2 cellular contexts compared by ENCODE assay signal in the genomic region with DNA sequence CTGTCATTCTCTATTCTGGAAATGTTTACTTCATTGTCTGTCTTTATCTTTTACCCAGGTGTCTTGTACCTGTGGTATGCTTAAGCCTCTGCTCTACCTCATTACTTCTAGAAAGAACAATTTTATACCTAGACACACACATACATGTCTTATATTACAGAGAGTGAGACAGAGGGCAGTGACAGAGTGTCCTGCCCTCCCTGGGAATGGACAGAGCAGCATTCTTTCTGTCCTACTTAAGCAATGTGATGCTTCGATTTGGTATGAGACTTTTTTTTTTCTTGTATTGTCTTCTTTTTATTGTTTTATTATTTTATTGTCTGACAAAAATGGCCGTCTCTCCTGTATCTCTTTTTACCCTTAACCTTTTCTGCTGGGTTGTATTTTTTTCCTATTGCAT.
TF ChIP-seq lines count a peak whose summit lies in the region.

No MANE protein-coding gene starts in this region.

TF ChIP-seq in SK-N-SH treated with all-trans-retinoic acid at 6 μM for 48 hours, 23 proteins besides CTCF, POLR2A, EP300 and RAD21 (continues in another document):
- TF ChIP-seq PATZ1 (CRISPR knock-in tag; IDR thresholded peaks at IDR 0.05; ENCODE audit: borderline replicate concordance) (no peak), RARB (CRISPR knock-in tag; IDR thresholded peaks at IDR 0.05) (no peak), GLIS3 (CRISPR knock-in tag; IDR thresholded peaks at IDR 0.05) (no peak), SNAI2 (CRISPR knock-in tag; IDR thresholded peaks at IDR 0.05) (no peak), ESRRG (CRISPR knock-in tag; IDR thresholded peaks at IDR 0.05) (no peak), ZC3H10 (CRISPR knock-in tag; IDR thresholded peaks at IDR 0.05) (no peak), ZNF70 (CRISPR knock-in tag; IDR thresholded peaks at IDR 0.05) (no peak), CREB5 (CRISPR knock-in tag; IDR thresholded peaks at IDR 0.05; ENCODE audit: low read depth) (no peak), ZFP3 (CRISPR knock-in tag; IDR thresholded peaks at IDR 0.05) (no peak), BACH2 (CRISPR knock-in tag; IDR thresholded peaks at IDR 0.05; ENCODE audit: borderline replicate concordance) (no peak), PPARA (CRISPR knock-in tag; IDR thresholded peaks at IDR 0.05; ENCODE audit: borderline replicate concordance) (no peak), ARNTL (CRISPR knock-in tag; IDR thresholded peaks at IDR 0.05; ENCODE audit: borderline replicate concordance, low read depth) (no peak), ISL1 (CRISPR knock-in tag; IDR thresholded peaks at IDR 0.05) (no peak), ZNF565 (CRISPR knock-in tag; conservative IDR thresholded peaks at IDR 0.05; ENCODE audit: low read depth) (no peak), CSRNP3 (CRISPR knock-in tag; IDR thresholded peaks at IDR 0.05) (no peak), OSR1 (CRISPR knock-in tag; IDR thresholded peaks at IDR 0.05) (no peak), ZNF8 (CRISPR knock-in tag; IDR thresholded peaks at IDR 0.05) (no peak), TSHZ2 (CRISPR knock-in tag; IDR thresholded peaks at IDR 0.05) (no peak), TOX (CRISPR knock-in tag; IDR thresholded peaks at IDR 0.05; ENCODE audit: borderline replicate concordance) (no peak)

TF ChIP-seq in SK-N-SH, 30 proteins besides CTCF, POLR2A, EP300 and RAD21:
- TF ChIP-seq RXRA (IDR thresholded peaks at IDR 0.05; ENCODE audit: borderline replicate concordance, low read depth) (no peak), MEF2A (IDR thresholded peaks at IDR 0.05; ENCODE audit: borderline replicate concordance, low read depth) (no peak), YY1 (IDR thresholded peaks at IDR 0.05; ENCODE audit: low read depth) (no peak), JUND (IDR thresholded peaks at IDR 0.05) (no peak), SMC3 (IDR thresholded peaks at IDR 0.05; ENCODE audit: low read depth, low read length) (no peak), RCOR1 (IDR thresholded peaks at IDR 0.05; ENCODE audit: low read length) (no peak), SIN3A (IDR thresholded peaks at IDR 0.05; ENCODE audit: borderline replicate concordance, low read depth, low read length) (no peak), USF2 (IDR thresholded peaks at IDR 0.05; ENCODE audit: borderline replicate concordance, low read depth, low read length) (no peak)
- TF ChIP-seq, protein P1, sequence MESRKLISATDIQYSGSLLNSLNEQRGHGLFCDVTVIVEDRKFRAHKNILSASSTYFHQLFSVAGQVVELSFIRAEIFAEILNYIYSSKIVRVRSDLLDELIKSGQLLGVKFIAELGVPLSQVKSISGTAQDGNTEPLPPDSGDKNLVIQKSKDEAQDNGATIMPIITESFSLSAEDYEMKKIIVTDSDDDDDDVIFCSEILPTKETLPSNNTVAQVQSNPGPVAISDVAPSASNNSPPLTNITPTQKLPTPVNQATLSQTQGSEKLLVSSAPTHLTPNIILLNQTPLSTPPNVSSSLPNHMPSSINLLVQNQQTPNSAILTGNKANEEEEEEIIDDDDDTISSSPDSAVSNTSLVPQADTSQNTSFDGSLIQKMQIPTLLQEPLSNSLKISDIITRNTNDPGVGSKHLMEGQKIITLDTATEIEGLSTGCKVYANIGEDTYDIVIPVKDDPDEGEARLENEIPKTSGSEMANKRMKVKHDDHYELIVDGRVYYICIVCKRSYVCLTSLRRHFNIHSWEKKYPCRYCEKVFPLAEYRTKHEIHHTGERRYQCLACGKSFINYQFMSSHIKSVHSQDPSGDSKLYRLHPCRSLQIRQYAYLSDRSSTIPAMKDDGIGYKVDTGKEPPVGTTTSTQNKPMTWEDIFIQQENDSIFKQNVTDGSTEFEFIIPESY (IDR thresholded peaks at IDR 0.05; ENCODE audit: borderline replicate concordance, low read depth), result no peak
- TF ChIP-seq, protein P2, sequence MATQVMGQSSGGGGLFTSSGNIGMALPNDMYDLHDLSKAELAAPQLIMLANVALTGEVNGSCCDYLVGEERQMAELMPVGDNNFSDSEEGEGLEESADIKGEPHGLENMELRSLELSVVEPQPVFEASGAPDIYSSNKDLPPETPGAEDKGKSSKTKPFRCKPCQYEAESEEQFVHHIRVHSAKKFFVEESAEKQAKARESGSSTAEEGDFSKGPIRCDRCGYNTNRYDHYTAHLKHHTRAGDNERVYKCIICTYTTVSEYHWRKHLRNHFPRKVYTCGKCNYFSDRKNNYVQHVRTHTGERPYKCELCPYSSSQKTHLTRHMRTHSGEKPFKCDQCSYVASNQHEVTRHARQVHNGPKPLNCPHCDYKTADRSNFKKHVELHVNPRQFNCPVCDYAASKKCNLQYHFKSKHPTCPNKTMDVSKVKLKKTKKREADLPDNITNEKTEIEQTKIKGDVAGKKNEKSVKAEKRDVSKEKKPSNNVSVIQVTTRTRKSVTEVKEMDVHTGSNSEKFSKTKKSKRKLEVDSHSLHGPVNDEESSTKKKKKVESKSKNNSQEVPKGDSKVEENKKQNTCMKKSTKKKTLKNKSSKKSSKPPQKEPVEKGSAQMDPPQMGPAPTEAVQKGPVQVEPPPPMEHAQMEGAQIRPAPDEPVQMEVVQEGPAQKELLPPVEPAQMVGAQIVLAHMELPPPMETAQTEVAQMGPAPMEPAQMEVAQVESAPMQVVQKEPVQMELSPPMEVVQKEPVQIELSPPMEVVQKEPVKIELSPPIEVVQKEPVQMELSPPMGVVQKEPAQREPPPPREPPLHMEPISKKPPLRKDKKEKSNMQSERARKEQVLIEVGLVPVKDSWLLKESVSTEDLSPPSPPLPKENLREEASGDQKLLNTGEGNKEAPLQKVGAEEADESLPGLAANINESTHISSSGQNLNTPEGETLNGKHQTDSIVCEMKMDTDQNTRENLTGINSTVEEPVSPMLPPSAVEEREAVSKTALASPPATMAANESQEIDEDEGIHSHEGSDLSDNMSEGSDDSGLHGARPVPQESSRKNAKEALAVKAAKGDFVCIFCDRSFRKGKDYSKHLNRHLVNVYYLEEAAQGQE (IDR thresholded peaks at IDR 0.05; ENCODE audit: low read depth, low read length), result no peak
- TF ChIP-seq, protein P3, sequence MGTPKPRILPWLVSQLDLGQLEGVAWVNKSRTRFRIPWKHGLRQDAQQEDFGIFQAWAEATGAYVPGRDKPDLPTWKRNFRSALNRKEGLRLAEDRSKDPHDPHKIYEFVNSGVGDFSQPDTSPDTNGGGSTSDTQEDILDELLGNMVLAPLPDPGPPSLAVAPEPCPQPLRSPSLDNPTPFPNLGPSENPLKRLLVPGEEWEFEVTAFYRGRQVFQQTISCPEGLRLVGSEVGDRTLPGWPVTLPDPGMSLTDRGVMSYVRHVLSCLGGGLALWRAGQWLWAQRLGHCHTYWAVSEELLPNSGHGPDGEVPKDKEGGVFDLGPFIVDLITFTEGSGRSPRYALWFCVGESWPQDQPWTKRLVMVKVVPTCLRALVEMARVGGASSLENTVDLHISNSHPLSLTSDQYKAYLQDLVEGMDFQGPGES (IDR thresholded peaks at IDR 0.05; ENCODE audit: low read depth, low read length), result no peak
- TF ChIP-seq, protein P4, sequence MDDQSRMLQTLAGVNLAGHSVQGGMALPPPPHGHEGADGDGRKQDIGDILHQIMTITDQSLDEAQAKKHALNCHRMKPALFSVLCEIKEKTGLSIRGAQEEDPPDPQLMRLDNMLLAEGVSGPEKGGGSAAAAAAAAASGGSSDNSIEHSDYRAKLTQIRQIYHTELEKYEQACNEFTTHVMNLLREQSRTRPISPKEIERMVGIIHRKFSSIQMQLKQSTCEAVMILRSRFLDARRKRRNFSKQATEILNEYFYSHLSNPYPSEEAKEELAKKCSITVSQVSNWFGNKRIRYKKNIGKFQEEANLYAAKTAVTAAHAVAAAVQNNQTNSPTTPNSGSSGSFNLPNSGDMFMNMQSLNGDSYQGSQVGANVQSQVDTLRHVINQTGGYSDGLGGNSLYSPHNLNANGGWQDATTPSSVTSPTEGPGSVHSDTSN (IDR thresholded peaks at IDR 0.05), result no peak
